1 cellular context compared by ENCODE assay signal in the genomic region with DNA sequence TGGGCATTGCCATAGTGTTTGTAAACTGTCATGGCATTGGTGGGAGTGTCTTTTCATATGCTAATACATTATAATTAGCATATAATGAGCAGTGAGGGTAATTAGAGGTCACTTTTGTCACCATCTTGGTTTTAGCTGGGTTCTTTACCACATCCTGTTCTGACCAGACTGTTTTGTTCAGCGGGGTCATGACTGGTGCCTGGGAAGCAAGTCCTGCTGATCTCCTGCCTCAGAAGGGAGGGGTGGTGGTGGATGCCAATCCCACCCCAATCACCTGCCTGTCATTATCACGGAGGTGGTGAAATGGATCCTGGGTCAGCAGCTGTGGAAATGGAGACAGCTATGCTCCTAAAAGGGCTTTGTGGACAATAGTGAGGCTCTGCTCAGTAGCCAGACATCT.
TF ChIP-seq lines count a peak whose summit lies in the region.

No MANE protein-coding gene starts in this region.

TF ChIP-seq in GM23338, 12 proteins besides CTCF, POLR2A, EP300 and RAD21 (continued from another document):
- TF ChIP-seq, protein P1, sequence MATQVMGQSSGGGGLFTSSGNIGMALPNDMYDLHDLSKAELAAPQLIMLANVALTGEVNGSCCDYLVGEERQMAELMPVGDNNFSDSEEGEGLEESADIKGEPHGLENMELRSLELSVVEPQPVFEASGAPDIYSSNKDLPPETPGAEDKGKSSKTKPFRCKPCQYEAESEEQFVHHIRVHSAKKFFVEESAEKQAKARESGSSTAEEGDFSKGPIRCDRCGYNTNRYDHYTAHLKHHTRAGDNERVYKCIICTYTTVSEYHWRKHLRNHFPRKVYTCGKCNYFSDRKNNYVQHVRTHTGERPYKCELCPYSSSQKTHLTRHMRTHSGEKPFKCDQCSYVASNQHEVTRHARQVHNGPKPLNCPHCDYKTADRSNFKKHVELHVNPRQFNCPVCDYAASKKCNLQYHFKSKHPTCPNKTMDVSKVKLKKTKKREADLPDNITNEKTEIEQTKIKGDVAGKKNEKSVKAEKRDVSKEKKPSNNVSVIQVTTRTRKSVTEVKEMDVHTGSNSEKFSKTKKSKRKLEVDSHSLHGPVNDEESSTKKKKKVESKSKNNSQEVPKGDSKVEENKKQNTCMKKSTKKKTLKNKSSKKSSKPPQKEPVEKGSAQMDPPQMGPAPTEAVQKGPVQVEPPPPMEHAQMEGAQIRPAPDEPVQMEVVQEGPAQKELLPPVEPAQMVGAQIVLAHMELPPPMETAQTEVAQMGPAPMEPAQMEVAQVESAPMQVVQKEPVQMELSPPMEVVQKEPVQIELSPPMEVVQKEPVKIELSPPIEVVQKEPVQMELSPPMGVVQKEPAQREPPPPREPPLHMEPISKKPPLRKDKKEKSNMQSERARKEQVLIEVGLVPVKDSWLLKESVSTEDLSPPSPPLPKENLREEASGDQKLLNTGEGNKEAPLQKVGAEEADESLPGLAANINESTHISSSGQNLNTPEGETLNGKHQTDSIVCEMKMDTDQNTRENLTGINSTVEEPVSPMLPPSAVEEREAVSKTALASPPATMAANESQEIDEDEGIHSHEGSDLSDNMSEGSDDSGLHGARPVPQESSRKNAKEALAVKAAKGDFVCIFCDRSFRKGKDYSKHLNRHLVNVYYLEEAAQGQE (IDR thresholded peaks at IDR 0.05; ENCODE audit: unreplicated experiment) = no peak
- TF ChIP-seq CREB1 (CRISPR knock-in tag; IDR thresholded peaks at IDR 0.05; ENCODE audit: low read depth) (no peak), POLR2AphosphoS5 (IDR thresholded peaks at IDR 0.05; ENCODE audit: low read depth) (no peak), EZH2phosphoT487 (IDR thresholded peaks at IDR 0.05; ENCODE audit: unreplicated experiment) (no peak)
- TF ChIP-seq, protein P2, sequence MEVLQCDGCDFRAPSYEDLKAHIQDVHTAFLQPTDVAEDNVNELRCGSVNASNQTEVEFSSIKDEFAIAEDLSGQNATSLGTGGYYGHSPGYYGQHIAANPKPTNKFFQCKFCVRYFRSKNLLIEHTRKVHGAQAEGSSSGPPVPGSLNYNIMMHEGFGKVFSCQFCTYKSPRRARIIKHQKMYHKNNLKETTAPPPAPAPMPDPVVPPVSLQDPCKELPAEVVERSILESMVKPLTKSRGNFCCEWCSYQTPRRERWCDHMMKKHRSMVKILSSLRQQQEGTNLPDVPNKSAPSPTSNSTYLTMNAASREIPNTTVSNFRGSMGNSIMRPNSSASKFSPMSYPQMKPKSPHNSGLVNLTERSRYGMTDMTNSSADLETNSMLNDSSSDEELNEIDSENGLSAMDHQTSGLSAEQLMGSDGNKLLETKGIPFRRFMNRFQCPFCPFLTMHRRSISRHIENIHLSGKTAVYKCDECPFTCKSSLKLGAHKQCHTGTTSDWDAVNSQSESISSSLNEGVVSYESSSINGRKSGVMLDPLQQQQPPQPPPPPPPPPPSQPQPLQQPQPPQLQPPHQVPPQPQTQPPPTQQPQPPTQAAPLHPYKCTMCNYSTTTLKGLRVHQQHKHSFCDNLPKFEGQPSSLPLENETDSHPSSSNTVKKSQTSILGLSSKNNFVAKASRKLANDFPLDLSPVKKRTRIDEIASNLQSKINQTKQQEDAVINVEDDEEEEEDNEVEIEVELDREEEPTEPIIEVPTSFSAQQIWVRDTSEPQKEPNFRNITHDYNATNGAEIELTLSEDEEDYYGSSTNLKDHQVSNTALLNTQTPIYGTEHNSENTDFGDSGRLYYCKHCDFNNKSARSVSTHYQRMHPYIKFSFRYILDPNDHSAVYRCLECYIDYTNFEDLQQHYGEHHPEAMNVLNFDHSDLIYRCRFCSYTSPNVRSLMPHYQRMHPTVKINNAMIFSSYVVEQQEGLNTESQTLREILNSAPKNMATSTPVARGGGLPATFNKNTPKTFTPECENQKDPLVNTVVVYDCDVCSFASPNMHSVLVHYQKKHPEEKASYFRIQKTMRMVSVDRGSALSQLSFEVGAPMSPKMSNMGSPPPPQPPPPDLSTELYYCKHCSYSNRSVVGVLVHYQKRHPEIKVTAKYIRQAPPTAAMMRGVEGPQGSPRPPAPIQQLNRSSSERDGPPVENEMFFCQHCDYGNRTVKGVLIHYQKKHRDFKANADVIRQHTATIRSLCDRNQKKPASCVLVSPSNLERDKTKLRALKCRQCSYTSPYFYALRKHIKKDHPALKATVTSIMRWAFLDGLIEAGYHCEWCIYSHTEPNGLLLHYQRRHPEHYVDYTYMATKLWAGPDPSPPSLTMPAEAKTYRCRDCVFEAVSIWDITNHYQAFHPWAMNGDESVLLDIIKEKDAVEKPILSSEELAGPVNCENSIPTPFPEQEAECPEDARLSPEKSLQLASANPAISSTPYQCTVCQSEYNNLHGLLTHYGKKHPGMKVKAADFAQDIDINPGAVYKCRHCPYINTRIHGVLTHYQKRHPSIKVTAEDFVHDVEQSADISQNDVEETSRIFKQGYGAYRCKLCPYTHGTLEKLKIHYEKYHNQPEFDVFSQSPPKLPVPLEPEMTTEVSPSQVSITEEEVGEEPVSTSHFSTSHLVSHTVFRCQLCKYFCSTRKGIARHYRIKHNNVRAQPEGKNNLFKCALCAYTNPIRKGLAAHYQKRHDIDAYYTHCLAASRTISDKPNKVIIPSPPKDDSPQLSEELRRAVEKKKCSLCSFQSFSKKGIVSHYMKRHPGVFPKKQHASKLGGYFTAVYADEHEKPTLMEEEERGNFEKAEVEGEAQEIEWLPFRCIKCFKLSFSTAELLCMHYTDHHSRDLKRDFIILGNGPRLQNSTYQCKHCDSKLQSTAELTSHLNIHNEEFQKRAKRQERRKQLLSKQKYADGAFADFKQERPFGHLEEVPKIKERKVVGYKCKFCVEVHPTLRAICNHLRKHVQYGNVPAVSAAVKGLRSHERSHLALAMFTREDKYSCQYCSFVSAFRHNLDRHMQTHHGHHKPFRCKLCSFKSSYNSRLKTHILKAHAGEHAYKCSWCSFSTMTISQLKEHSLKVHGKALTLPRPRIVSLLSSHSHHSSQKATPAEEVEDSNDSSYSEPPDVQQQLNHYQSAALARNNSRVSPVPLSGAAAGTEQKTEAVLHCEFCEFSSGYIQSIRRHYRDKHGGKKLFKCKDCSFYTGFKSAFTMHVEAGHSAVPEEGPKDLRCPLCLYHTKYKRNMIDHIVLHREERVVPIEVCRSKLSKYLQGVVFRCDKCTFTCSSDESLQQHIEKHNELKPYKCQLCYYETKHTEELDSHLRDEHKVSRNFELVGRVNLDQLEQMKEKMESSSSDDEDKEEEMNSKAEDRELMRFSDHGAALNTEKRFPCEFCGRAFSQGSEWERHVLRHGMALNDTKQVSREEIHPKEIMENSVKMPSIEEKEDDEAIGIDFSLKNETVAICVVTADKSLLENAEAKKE (CRISPR knock-in tag; IDR thresholded peaks at IDR 0.05) = no peak
